13 cellular contexts compared by ENCODE assay signal in the genomic region with DNA sequence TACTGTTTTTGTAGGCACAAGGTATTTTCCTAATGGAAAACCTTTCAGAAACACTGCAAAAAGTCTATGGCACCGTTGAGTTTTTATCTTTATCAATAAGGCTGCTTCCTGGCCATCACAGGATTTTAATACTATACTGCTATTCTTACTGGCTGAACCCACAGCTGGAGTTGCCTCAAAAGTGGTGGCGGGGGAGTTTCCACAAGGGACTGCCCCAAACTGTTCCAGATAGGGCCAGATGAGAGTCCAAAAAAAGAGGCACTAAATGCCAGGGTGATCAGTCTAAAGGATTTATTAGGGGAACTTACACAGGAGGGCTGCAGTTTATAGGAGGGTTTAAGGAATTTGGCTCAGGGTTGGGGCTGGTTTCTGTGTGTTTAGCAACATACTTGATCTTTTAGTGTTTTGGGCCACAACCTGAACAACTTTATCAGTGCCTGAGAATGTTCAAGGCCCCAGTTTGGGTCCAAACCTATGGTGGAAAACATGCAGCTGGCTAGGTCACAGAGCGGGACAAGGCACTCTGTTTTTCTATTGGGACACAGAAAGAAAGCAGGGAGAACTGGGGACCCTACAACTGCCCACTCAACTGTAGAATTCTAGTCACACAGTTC. TPM values are rescaled to one million over a fixed set of nuclear protein-coding genes. Genes with fewer than 3 reads are reported as not detected.
DNase-seq lines count a peak whose midpoint lies in the region; ATAC-seq and TF ChIP-seq lines count a peak whose summit lies in the region.
"Had no signal": no experiment of that assay in that cellular context is flagged by ENCODE, and none has a peak within 500 bp of the region (broad histone marks: within the 10 kb centered on the region; RNA-seq: fewer than 3 reads in every experiment).

No MANE protein-coding gene starts in this region.

- H3K4me1 Mint-ChIP-seq in CD4-positive, alpha-beta memory T cell = peaks cover 26 to 54% (median 38%) of the 10 kb centered on the region in 4 donors
- peaks cover 37% of the 10 kb centered on the region for H3K4me1 Mint-ChIP-seq in activated CD4-positive, alpha-beta memory T cell treated with anti-CD3 and anti-CD28 coated beads for 36 hours (ENCODE audit: low read depth)
- peaks cover 16% of the 10 kb centered on the region for H3K4me1 Mint-ChIP-seq in mesothelial cell of epicardium

- no peak for TF ChIP-seq EP300 in esophagus muscularis mucosa (IDR thresholded peaks at IDR 0.05)

- TF ChIP-seq CTCF in esophagus muscularis mucosa (IDR thresholded peaks at IDR 0.05) = no peak
- TF ChIP-seq CTCF in mesothelial cell of epicardium (IDR thresholded peaks at IDR 0.05; ENCODE audit: unreplicated experiment) = no peak

- H3K27ac ChIP-seq in CD4-positive, alpha-beta memory T cell (ENCODE audit: low read depth, low read length) = peak overlapping the region; percentile 26
- H3K27ac ChIP-seq in esophagus muscularis mucosa (replicated peaks in 1 of 4) = no peak overlapping the region
- H3K27ac ChIP-seq: upper lobe of right lung had no signal

- peak in 3 of 5 donors; percentile 3 to 66 (median 30) for DNase-seq in CD4-positive, alpha-beta memory T cell
- peak; percentile 75 for DNase-seq in activated CD4-positive, alpha-beta memory T cell treated with anti-CD3 and anti-CD28 coated beads for 36 hours
- DNase-seq in NCI-H1436 (lab: John Stamatoyannopoulos, UW) (no peak), esophagus muscularis mucosa (ENCODE audit: extremely low spot score) (no peak), DMS 273 treated with DMSO at 0.1 percent for 48 hours (lab: John Stamatoyannopoulos, UW) (no peak), mesothelial cell of epicardium (ENCODE audit: low spot score in 2 of 2, unreplicated experiment in 2 of 2) (no peak)
- DNase-seq: GOT3, NCI-H2029 treated with DMSO at 0.1 percent for 48 hours, T-helper 9 cell, upper lobe of right lung had no signal

- H3K27me3 ChIP-seq in CD4-positive, alpha-beta memory T cell (ENCODE audit: insufficient read depth, low read length) = no peaks in the 10 kb centered on the region
- no peaks in the 10 kb centered on the region for H3K27me3 ChIP-seq in esophagus muscularis mucosa
- H3K27me3 ChIP-seq: upper lobe of right lung had no signal

- TF ChIP-seq POLR2A in GM19099 (IDR thresholded peaks at IDR 0.05; ENCODE audit: extremely low read depth, insufficient read length, low read depth) (peak; percentile 14), esophagus muscularis mucosa (IDR thresholded peaks at IDR 0.05; ENCODE audit: low read depth) (no peak)

- H3K4me1 ChIP-seq in CD4-positive, alpha-beta memory T cell (ENCODE audit: insufficient read depth, low read length) = peaks cover 52% of the 10 kb centered on the region
- H3K4me1 ChIP-seq in esophagus muscularis mucosa = peaks cover 10 to 21% (median 14%) of the 10 kb centered on the region in 4 donors

- peak overlapping the region in 5 of 7 donors; percentile 25 to 91 (median 43) for H3K27ac Mint-ChIP-seq in CD4-positive, alpha-beta memory T cell
- peak overlapping the region; percentile 57 for H3K27ac Mint-ChIP-seq in activated CD4-positive, alpha-beta memory T cell treated with anti-CD3 and anti-CD28 coated beads for 36 hours
- H3K27ac Mint-ChIP-seq in mesothelial cell of epicardium = no peak overlapping the region

- no peaks in the 10 kb centered on the region for H3K27me3 Mint-ChIP-seq in CD4-positive, alpha-beta memory T cell
- H3K27me3 Mint-ChIP-seq in activated CD4-positive, alpha-beta memory T cell treated with anti-CD3 and anti-CD28 coated beads for 36 hours = no peaks in the 10 kb centered on the region
- H3K27me3 Mint-ChIP-seq in mesothelial cell of epicardium (ENCODE audit: low read depth) = no peaks in the 10 kb centered on the region
- H3K27me3 Mint-ChIP-seq: central memory CD8-positive, alpha-beta T cell had no signal

- peaks cover 11% of the 10 kb centered on the region for H3K36me3 ChIP-seq in CD4-positive, alpha-beta memory T cell (ENCODE audit: insufficient read depth, low read length)
- H3K36me3 ChIP-seq in esophagus muscularis mucosa = peaks cover 0 to 20% (median 8%) of the 10 kb centered on the region in 4 donors

- no peaks in the 10 kb centered on the region for H3K9me3 ChIP-seq in CD4-positive, alpha-beta memory T cell (ENCODE audit: control insufficient read depth in 1 of 2, low read length in 2 of 2)
- no peaks in the 10 kb centered on the region for H3K9me3 ChIP-seq in esophagus muscularis mucosa
- H3K9me3 ChIP-seq: upper lobe of right lung had no signal

- ATAC-seq in HG02981 (IDR thresholded peaks at IDR 0.05; ENCODE audit: unreplicated experiment) = peak; percentile 72
- ATAC-seq: upper lobe of right lung had no signal

- CTCF ChIA-PET in CD4-positive, alpha-beta memory T cell (lab: Charles Lee; ENCODE audit: partially characterized antibody) = interaction anchor here (0.8 kb wide), 1 partner anchor 73 kb away, joined by 3 read pairs; no protein-coding TSS in a partner anchor
- CTCF ChIA-PET in activated CD4-positive, alpha-beta memory T cell treated with anti-CD3 and anti-CD28 coated beads for 36 hours (lab: Charles Lee) = no interaction called here

- 95% methylated on average over 3 of the region's 3 CpGs for WGBS in esophagus muscularis mucosa

- H3K9me3 Mint-ChIP-seq in CD4-positive, alpha-beta memory T cell = no peaks in the 10 kb centered on the region
- H3K9me3 Mint-ChIP-seq in activated CD4-positive, alpha-beta memory T cell treated with anti-CD3 and anti-CD28 coated beads for 36 hours = no peaks in the 10 kb centered on the region
- H3K9me3 Mint-ChIP-seq in mesothelial cell of epicardium = peaks cover 11% of the 10 kb centered on the region
- H3K9me3 Mint-ChIP-seq: central memory CD8-positive, alpha-beta T cell had no signal

- POLR2A ChIA-PET in CD4-positive, alpha-beta memory T cell (lab: Charles Lee; ENCODE audit: partially characterized antibody) = interaction anchor here (3.1 kb wide), 1 partner anchor 41 kb away, joined by 18 read pairs; a partner anchor contains a TSS
- POLR2A ChIA-PET in activated CD4-positive, alpha-beta memory T cell treated with anti-CD3 and anti-CD28 coated beads for 36 hours (lab: Charles Lee) = interaction anchor here (1.8 kb wide), 1 partner anchor 40 kb away, joined by 4 read pairs; no protein-coding TSS in a partner anchor

- peak overlapping the region in 4 of 8 donors; percentile 29 to 74 (median 58) for H3K4me3 Mint-ChIP-seq in CD4-positive, alpha-beta memory T cell
- no peak overlapping the region for H3K4me3 Mint-ChIP-seq in activated CD4-positive, alpha-beta memory T cell treated with anti-CD3 and anti-CD28 coated beads for 36 hours
- no peak overlapping the region for H3K4me3 Mint-ChIP-seq in mesothelial cell of epicardium
- H3K4me3 Mint-ChIP-seq: central memory CD8-positive, alpha-beta T cell had no signal

- no peak overlapping the region for H3K4me3 ChIP-seq in CD4-positive, alpha-beta memory T cell (ENCODE audit: low read length in 2 of 2)
- no peak overlapping the region for H3K4me3 ChIP-seq in esophagus muscularis mucosa
- H3K4me3 ChIP-seq: upper lobe of right lung had no signal

- intact Hi-C loops in CD4-positive, alpha-beta memory T cell (cut with micrococcal nuclease) = no loop called here
- intact Hi-C loops in activated CD4-positive, alpha-beta memory T cell treated with anti-CD3 and anti-CD28 coated beads for 36 hours (cut with micrococcal nuclease) = loop anchor here (2.0 kb wide), 1 partner anchor 69 kb away; a partner anchor contains a TSS
- intact Hi-C loops in esophagus muscularis mucosa (cut with DNase I) = no loop called here

- peaks cover 16 to 35% of the 10 kb centered on the region in 2 donors for H3K36me3 Mint-ChIP-seq in CD4-positive, alpha-beta memory T cell
- peaks cover 13% of the 10 kb centered on the region for H3K36me3 Mint-ChIP-seq in activated CD4-positive, alpha-beta memory T cell treated with anti-CD3 and anti-CD28 coated beads for 36 hours
- H3K36me3 Mint-ChIP-seq in mesothelial cell of epicardium = peaks cover 15% of the 10 kb centered on the region

RNA-seq across cellular contexts. Expression of a gene that starts 41.4 kb away (rescaled TPM):
- total RNA-seq in CD4-positive, alpha-beta memory T cell = 10 to 100 TPM; 31.7 to 34.0 TPM
- polyA plus RNA-seq in CD4-positive, alpha-beta memory T cell = 10 to 100 TPM; 11.3 to 13.8 TPM
- 10 to 100 TPM; 24.5 to 29.9 TPM for total RNA-seq in activated CD4-positive, alpha-beta memory T cell treated with anti-CD3 and anti-CD28 coated beads for 36 hours
- total RNA-seq in esophagus muscularis mucosa = 10 to 100 TPM; 15.6 to 18.8 (median 17.4) TPM
- 27.6 to 31.3 TPM (median 30.4 TPM) in 3 replicates for total RNA-seq in mesothelial cell of epicardium

Comparison
In these comparisons a context has a peak if more than half of its experiments do, and no peak if none do; other contexts are left out.
1. DNase-seq: peak in CD4-positive, alpha-beta memory T cell (3 of 5) and activated CD4-positive, alpha-beta memory T cell treated with anti-CD3 and anti-CD28 coated beads for 36 hours (single experiment); none in NCI-H1436 (single experiment), esophagus muscularis mucosa (single experiment), DMS 273 treated with DMSO at 0.1 percent for 48 hours (single experiment) and mesothelial cell of epicardium (0 of 2).